1 cellular context compared by ENCODE assay signal in genomic region chr9:137129089-137129455, GRCh38.
TF ChIP-seq lines count a peak whose summit lies in the region.

No MANE protein-coding gene starts in this region.

TF ChIP-seq in GM12891, 5 proteins besides CTCF, POLR2A, EP300 and RAD21:
- TF ChIP-seq SPI1 (IDR thresholded peaks at IDR 0.05; ENCODE audit: low read depth, low read length) (no peak), POU2F2 (IDR thresholded peaks at IDR 0.05; ENCODE audit: low read depth, low read length) (no peak), PAX5 (IDR thresholded peaks at IDR 0.05; ENCODE audit: insufficient read depth, low read length, severe bottlenecking) (no peak), TAF1 (IDR thresholded peaks at IDR 0.05; ENCODE audit: low read depth, low read length) (no peak), POLR2AphosphoS5 (IDR thresholded peaks at IDR 0.05; ENCODE audit: low read depth, low read length) (no peak)
